ENCODE assay signal across 1 cellular context in genomic region chr7:2651847-2652735, GRCh38.
TF ChIP-seq lines count a peak whose summit lies in the region.

No MANE protein-coding gene starts in this region.

TF ChIP-seq in HepG2, 621 proteins besides CTCF, POLR2A, EP300 and RAD21 (continued from another document):
- TF ChIP-seq ZNF747 (CRISPR knock-in tag; IDR thresholded peaks at IDR 0.05; ENCODE audit: borderline replicate concordance) (no peak), SP4 (CRISPR knock-in tag; IDR thresholded peaks at IDR 0.05) (no peak), ZNF7 (CRISPR knock-in tag; IDR thresholded peaks at IDR 0.05) (no peak), ZNF772 (CRISPR knock-in tag; IDR thresholded peaks at IDR 0.05) (no peak), HOMEZ (CRISPR knock-in tag; IDR thresholded peaks at IDR 0.05; ENCODE audit: low read depth) (no peak), ZNF318 (CRISPR knock-in tag; IDR thresholded peaks at IDR 0.05) (no peak), ZNF501 (CRISPR knock-in tag; IDR thresholded peaks at IDR 0.05) (no peak), EEA1 (CRISPR knock-in tag; IDR thresholded peaks at IDR 0.05; ENCODE audit: borderline replicate concordance) (no peak), HNRNPLL (IDR thresholded peaks at IDR 0.05; ENCODE audit: low read depth, low read length, poor library complexity, severe bottlenecking) (peak; percentile 46), ZNF138 (CRISPR knock-in tag; IDR thresholded peaks at IDR 0.05; ENCODE audit: low read depth) (no peak)
